In the genomic region with DNA sequence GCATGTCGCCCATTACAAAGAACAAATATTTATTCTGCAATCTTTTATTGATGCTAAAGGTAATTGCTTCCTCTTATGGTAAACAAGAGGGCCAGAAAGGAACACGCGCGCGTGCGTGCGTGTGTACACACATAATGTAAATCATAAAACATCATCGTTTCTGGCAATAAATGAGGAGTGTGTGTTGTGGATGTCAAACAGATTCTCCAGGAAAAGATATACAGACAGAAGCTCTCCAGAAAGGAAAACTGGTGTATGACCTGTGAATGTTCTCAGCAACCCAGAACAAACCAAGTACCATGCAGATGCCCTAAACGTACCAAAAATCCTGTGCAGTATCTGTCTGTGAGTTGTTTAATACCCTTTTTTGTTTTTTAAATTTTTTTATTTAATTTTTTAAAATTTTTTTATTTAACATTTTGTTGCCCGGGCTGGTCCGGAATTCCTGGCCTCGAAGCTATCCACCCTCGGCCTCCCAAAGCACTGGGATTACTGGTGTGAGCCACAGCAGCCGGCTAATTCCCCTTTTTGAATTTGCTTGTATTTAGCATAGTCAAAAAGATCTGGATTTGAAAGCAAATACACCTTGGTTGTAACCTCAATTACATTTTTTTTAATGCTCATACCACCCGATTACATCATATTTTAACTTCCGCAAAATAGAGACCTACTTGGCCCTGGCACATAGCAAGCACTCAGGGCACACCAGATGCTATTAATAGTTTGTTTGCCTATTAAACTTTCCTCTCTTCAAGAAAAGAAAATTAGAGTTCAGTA, we compare ENCODE assay signal across 8 cellular contexts. TPM values are rescaled to one million over a fixed set of nuclear protein-coding genes. Genes with fewer than 3 reads are reported as not detected.
DNase-seq lines count a peak whose midpoint lies in the region; ATAC-seq, FAIRE-seq and TF ChIP-seq lines count a peak whose summit lies in the region.

No MANE protein-coding gene starts in this region.

- H3K4me1 Mint-ChIP-seq in stimulated activated memory B cell treated with anti-CD40 and anti-IgM and Interleukin-4, amounts not matched to agents 10 μg/mL and 1 μg/mL and 100 μg/mL, for 72 hours = peaks cover 14% of the 10 kb centered on the region

- peak; percentile 23 for DNase-seq in activated naive CD4-positive, alpha-beta T cell treated with anti-CD3 and anti-CD28 coated beads, Interleukin-2, amount 50 U/mL, for 16 hours
- DNase-seq in activated naive CD4-positive, alpha-beta T cell treated with Interleukin-2 at 50 U/mL for 16 hours = no peak
- no peak for DNase-seq in hepatocyte (ENCODE audit: low spot score)
- DNase-seq in D721Med (ENCODE audit: insufficient read length, low spot score) = no peak
- DNase-seq in LoVo (ENCODE audit: low spot score) = no peak
- DNase-seq in activated effector memory CD4-positive, alpha-beta T cell treated with anti-CD3 and anti-CD28 coated beads, Interleukin-2, amount 50 U/mL, for 16 hours = no peak

- peaks cover 14% of the 10 kb centered on the region for H4K20me1 ChIP-seq in hepatocyte (ENCODE audit: insufficient read depth, poor library complexity, severe bottlenecking)

- no peaks in the 10 kb centered on the region for H3K9me2 ChIP-seq in hepatocyte (replicated peaks; ENCODE audit: insufficient read depth)

- peaks cover 13% of the 10 kb centered on the region for H3K4me1 ChIP-seq in hepatocyte (ENCODE audit: insufficient read depth)

- peak overlapping the region; percentile 78 for H3K4me2 ChIP-seq in hepatocyte

- H3K27me3 Mint-ChIP-seq in stimulated activated memory B cell treated with anti-CD40 and anti-IgM and Interleukin-4, amounts not matched to agents 10 μg/mL and 1 μg/mL and 100 μg/mL, for 72 hours = no peaks in the 10 kb centered on the region

- H2AFZ ChIP-seq in hepatocyte = peak overlapping the region; percentile 59

- H3K36me3 ChIP-seq in hepatocyte (replicated peaks; ENCODE audit: insufficient read depth, low read depth) = no peaks in the 10 kb centered on the region

- TF ChIP-seq CTCF in WI38 (IDR thresholded peaks at IDR 0.05; ENCODE audit: low read depth, low read length) (no peak), hepatocyte (IDR thresholded peaks at IDR 0.05; ENCODE audit: poor library complexity) (no peak), D721Med (IDR thresholded peaks at IDR 0.05; ENCODE audit: insufficient read depth, missing control alignments) (no peak)

- H3K27ac ChIP-seq in hepatocyte = peak overlapping the region; percentile 26

- no peaks in the 10 kb centered on the region for H3K27me3 ChIP-seq in hepatocyte

- peaks cover 32% of the 10 kb centered on the region for H3K79me2 ChIP-seq in hepatocyte

- FAIRE-seq in D721Med (lab: Jason Lieb, UNC) = no peak

- H3K4me3 ChIP-seq in WI38 (ENCODE audit: low read depth, low read length) = peak overlapping the region; percentile 81
- H3K4me3 ChIP-seq in hepatocyte = peak overlapping the region; percentile 13

- peaks cover 5% of the 10 kb centered on the region for H3K36me3 Mint-ChIP-seq in stimulated activated memory B cell treated with anti-CD40 and anti-IgM and Interleukin-4, amounts not matched to agents 10 μg/mL and 1 μg/mL and 100 μg/mL, for 72 hours

- peak overlapping the region; percentile 29 for H3K4me3 Mint-ChIP-seq in stimulated activated memory B cell treated with anti-CD40 and anti-IgM and Interleukin-4, amounts not matched to agents 10 μg/mL and 1 μg/mL and 100 μg/mL, for 72 hours

- H3K9me3 Mint-ChIP-seq in stimulated activated memory B cell treated with anti-CD40 and anti-IgM and Interleukin-4, amounts not matched to agents 10 μg/mL and 1 μg/mL and 100 μg/mL, for 72 hours = peaks cover 3% of the 10 kb centered on the region

- no peaks in the 10 kb centered on the region for H3K9me3 ChIP-seq in hepatocyte (ENCODE audit: low read depth)

- 60% methylated on average over 16 of the region's 16 CpGs for WGBS in hepatocyte (ENCODE audit: low lambda C conversion rate, missing lambda C conversion rate)

- ATAC-seq in stimulated activated memory B cell treated with anti-CD40 and anti-IgM and Interleukin-4, amounts not matched to agents 10 μg/mL and 1 μg/mL and 100 μg/mL, for 72 hours = no peak

- no peak overlapping the region for H3K27ac Mint-ChIP-seq in stimulated activated memory B cell treated with anti-CD40 and anti-IgM and Interleukin-4, amounts not matched to agents 10 μg/mL and 1 μg/mL and 100 μg/mL, for 72 hours

RNA-seq across cellular contexts. Expression of gene NUDT3, which starts 0.9 kb away (rescaled TPM):
- total RNA-seq in hepatocyte = 17.9 and 20.4 TPM in 2 replicates
- 6.2 and 6.4 TPM in 2 replicates for polyA plus RNA-seq in hepatocyte

RNA-seq across cellular contexts. Expression of gene RPS10, which starts 32.5 kb away (rescaled TPM):
- 1,824 and 2,302 TPM in 2 replicates for total RNA-seq in hepatocyte
- 518 and 544 TPM in 2 replicates for polyA plus RNA-seq in hepatocyte
